Comparison of ENCODE assay signal across 8 cellular contexts in genomic region chr20:57718490-57719009, GRCh38. TPM values are rescaled to one million over a fixed set of nuclear protein-coding genes. Genes with fewer than 3 reads are reported as not detected.
DNase-seq lines count a peak whose midpoint lies in the region; ATAC-seq and TF ChIP-seq lines count a peak whose summit lies in the region.

No MANE protein-coding gene starts in this region.

- POLR2A ChIA-PET in OCI-LY7 (lab: Charles Lee), result interaction anchor here (1.2 to 1.5 kb wide), 2 partner anchors 16 to 37 kb away, joined by 3 to 6 read pairs; no protein-coding TSS in a partner anchor

- intact Hi-C loops in OCI-LY7 (cut with micrococcal nuclease; ENCODE audit: unreplicated experiment), result no loop called here
- intact Hi-C loops in mucosa of descending colon (cut with DNase I, micrococcal nuclease), result no loop called here

- no peak for TF ChIP-seq CTCF in OCI-LY7 (conservative IDR thresholded peaks at IDR 0.05; ENCODE audit: low read length)
- TF ChIP-seq CTCF in epithelial cell of proximal tubule (conservative IDR thresholded peaks at IDR 0.05; ENCODE audit: low read depth, low read length), result no peak
- no peak for TF ChIP-seq CTCF in mucosa of descending colon (IDR thresholded peaks at IDR 0.05)

- H3K36me3 ChIP-seq in OCI-LY7 (ENCODE audit: insufficient read depth, low read length) (no peaks in the 10 kb centered on the region), mucosa of descending colon (ENCODE audit: low read depth) (no peaks in the 10 kb centered on the region)

- BruUV-seq in OCI-LY7 (replicated peaks; lab: Mats Ljungman, UMichigan), result no TSS peak

- H3K4me1 ChIP-seq in OCI-LY7 (ENCODE audit: insufficient read depth, low read length, poor library complexity, severe bottlenecking) (peaks cover 12% of the 10 kb centered on the region), mucosa of descending colon (ENCODE audit: low read depth) (peaks cover 14% of the 10 kb centered on the region)

- H3K4me2 ChIP-seq in OCI-LY7 (ENCODE audit: low read length), result peak overlapping the region; percentile 71

- peak overlapping the region; percentile 52; the same call in 1 of the 2 replicates for H2AFZ ChIP-seq in OCI-LY7 (ENCODE audit: low read length)

- no peak overlapping the region for H3K27ac ChIP-seq in OCI-LY7 (ENCODE audit: low read depth, low read length, poor library complexity, severe bottlenecking)

- H3K9me3 ChIP-seq in OCI-LY7 (ENCODE audit: low read length) (no peaks in the 10 kb centered on the region), mucosa of descending colon (no peaks in the 10 kb centered on the region)

- CTCF ChIA-PET in OCI-LY7 (lab: Charles Lee; ENCODE audit: unreplicated experiment), result no interaction called here

- H4K20me1 ChIP-seq in OCI-LY7 (ENCODE audit: insufficient read depth, low read length), result no peaks in the 10 kb centered on the region

- no peaks in the 10 kb centered on the region for H3K9me2 ChIP-seq in OCI-LY7 (ENCODE audit: insufficient read depth, low read length)

- DNase-seq in CMK (ENCODE audit: low read depth), result peak; percentile 66
- DNase-seq in HT1080 (ENCODE audit: low read depth), result peak; percentile 96
- DNase-seq in OCI-LY7 (ENCODE audit: low spot score), result peak; percentile 96
- DNase-seq in activated T-cell treated with anti-CD3 and anti-CD28 coated beads, Interleukin-2, amount 50 U/mL, for 1 hour, result peak; percentile 87
- DNase-seq in epithelial cell of proximal tubule (ENCODE audit: low read depth), result peak; percentile 78
- DNase-seq in mucosa of descending colon, result peak; percentile 95 to 98 (median 95)
- peak; percentile 78 to 83 for DNase-seq in stimulated activated CD8-positive, alpha-beta memory T cell treated with anti-CD3 and anti-CD28 coated beads, Interleukin-2, amount 100 ng/mL, for 1 hour (ENCODE audit: low read depth in 2 of 2)

- ATAC-seq in GM21390 (IDR thresholded peaks at IDR 0.05; ENCODE audit: unreplicated experiment), result peak; percentile 97
- ATAC-seq in mucosa of descending colon, result peak; percentile 99

- peak overlapping the region; percentile 53 for H3K4me3 ChIP-seq in OCI-LY7 (ENCODE audit: low read depth, low read length, poor library complexity, severe bottlenecking)
- H3K4me3 ChIP-seq in epithelial cell of proximal tubule (ENCODE audit: low read depth, low read length), result peak overlapping the region; percentile 61
- no peak overlapping the region for H3K4me3 ChIP-seq in mucosa of descending colon

- no peaks in the 10 kb centered on the region for H3K79me2 ChIP-seq in OCI-LY7 (ENCODE audit: insufficient read depth, low read depth, low read length)

RNA-seq across cellular contexts. Expression of gene PMEPA1, which starts 8.7 kb away (rescaled TPM):
- 6.3 and 7.9 TPM in 2 replicates for total RNA-seq in HT1080 (2014; rRNA removed; shearing (Covaris generic))
- 28.7 and 32.4 TPM in 2 replicates for polyA plus RNA-seq in HT1080 (2015; cell fraction: cytosol; rRNA removed)
- 20.0 and 24.3 TPM in 2 replicates for polyA plus RNA-seq in HT1080 (2015; cell fraction: nucleus; rRNA removed)
- 1.4 and 1.8 TPM in 2 replicates for total RNA-seq in OCI-LY7 (2014; rRNA removed; shearing (Covaris generic))
- total RNA-seq in OCI-LY7 (2022) (3.7 and 4.3 TPM in 2 replicates), epithelial cell of proximal tubule (59.4 and 62.5 TPM in 2 replicates), mucosa of descending colon (10 to 100 TPM; 18.5 to 35.5 (median 23.5) TPM)
